Comparison of ENCODE assay signal across 19 cellular contexts in the genomic region with DNA sequence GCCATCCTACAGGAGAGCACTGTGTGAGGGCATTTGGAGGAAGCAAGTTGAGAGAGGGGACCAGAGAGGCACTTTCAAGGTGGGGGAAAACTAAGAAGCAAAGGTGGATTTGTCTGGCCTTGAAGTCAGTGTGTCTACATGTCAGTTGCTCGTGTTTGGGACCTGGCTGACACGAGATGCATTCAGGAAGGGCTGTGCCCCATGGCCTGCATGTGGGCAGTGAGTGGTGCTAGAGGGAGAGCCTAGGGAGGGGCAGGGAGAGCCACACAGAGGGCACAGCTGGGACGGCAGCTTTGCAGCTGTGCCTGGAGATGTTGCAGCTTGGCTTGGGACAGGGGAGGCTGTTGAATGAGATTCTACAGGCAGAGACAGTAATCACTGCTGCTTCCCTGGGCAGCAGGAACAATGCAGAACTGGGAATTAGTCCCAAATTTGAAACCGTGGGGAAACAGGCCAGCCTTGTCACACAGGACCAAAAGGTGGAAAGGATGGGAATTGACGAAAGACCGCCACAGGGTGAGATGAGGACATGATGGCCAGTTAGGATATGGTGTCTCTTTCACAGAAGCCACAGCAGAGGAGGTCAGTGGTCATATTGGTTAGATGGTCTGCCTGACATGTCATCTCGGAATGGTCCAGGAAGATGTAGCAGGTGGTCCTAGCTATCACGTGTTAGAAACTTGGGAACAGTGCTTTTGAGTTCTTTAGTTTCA. TPM values are rescaled to one million over a fixed set of nuclear protein-coding genes. Genes with fewer than 3 reads are reported as not detected.
DNase-seq lines count a peak whose midpoint lies in the region; ATAC-seq and TF ChIP-seq lines count a peak whose summit lies in the region.
"Had no signal": no experiment of that assay in that cellular context is flagged by ENCODE, and none has a peak within 500 bp of the region (broad histone marks: within the 10 kb centered on the region; RNA-seq: fewer than 3 reads in every experiment).

No MANE protein-coding gene starts in this region.

- H4K20me1 ChIP-seq in fibroblast of lung (ENCODE audit: control insufficient read depth, extremely low read depth, insufficient read depth, low read length) = no peaks in the 10 kb centered on the region

- H3K36me3 Mint-ChIP-seq in activated naive CD4-positive, alpha-beta T cell treated with anti-CD3 and anti-CD28 coated beads, Interleukin-2, amount 50 U/mL, for 24 hours = peaks cover 35% of the 10 kb centered on the region
- H3K36me3 Mint-ChIP-seq in activated T-helper 1 cell treated with anti-CD3 and anti-CD28 coated beads, Interleukin-12 subunit alpha, Interleukin-12 subunit beta, Interleukin-2, Interleukin-4 antibody, amounts not matched to agents 30 ng/mL and 10 ng/mL and 1 ng/mL, durations not matched to agents 14 hours and 24 hours and 36 hours (ENCODE audit: low read depth) = peaks cover 60% of the 10 kb centered on the region

- no peaks in the 10 kb centered on the region for H3K27me3 Mint-ChIP-seq in activated naive CD4-positive, alpha-beta T cell treated with anti-CD3 and anti-CD28 coated beads, Interleukin-2, amount 50 U/mL, for 24 hours
- no peaks in the 10 kb centered on the region for H3K27me3 Mint-ChIP-seq in activated T-helper 1 cell treated with anti-CD3 and anti-CD28 coated beads, Interleukin-12 subunit alpha, Interleukin-12 subunit beta, Interleukin-2, Interleukin-4 antibody, amounts not matched to agents 30 ng/mL and 10 ng/mL and 1 ng/mL, durations not matched to agents 14 hours and 24 hours and 36 hours (ENCODE audit: insufficient read depth)
- H3K27me3 Mint-ChIP-seq in stimulated activated naive CD8-positive, alpha-beta T cell treated with anti-CD3 and anti-CD28 coated beads, Interleukin-15, amount 100 ng/mL, for 72 hours = no peaks in the 10 kb centered on the region
- H3K27me3 Mint-ChIP-seq: central memory CD8-positive, alpha-beta T cell; effector memory CD8-positive, alpha-beta T cell had no signal

- H3K27me3 ChIP-seq in fibroblast of lung (ENCODE audit: control insufficient read depth, insufficient read depth, low read length) = no peaks in the 10 kb centered on the region
- H3K27me3 ChIP-seq: adrenal gland had no signal

- ATAC-seq in stimulated activated naive CD8-positive, alpha-beta T cell treated with anti-CD3 and anti-CD28 coated beads, Interleukin-15, amount 100 ng/mL, for 72 hours = peak; percentile 46
- ATAC-seq in esophagus mucosa (no peak), GM19467 (IDR thresholded peaks at IDR 0.05; ENCODE audit: unreplicated experiment) (no peak)
- ATAC-seq: effector memory CD8-positive, alpha-beta T cell; sciatic nerve had no signal

- intact Hi-C loops in activated T-helper 1 cell treated with anti-CD3 and anti-CD28 coated beads, Interleukin-12 subunit alpha, Interleukin-12 subunit beta, Interleukin-2, Interleukin-4 antibody, amounts not matched to agents 30 ng/mL and 10 ng/mL and 1 ng/mL, durations not matched to agents 14 hours and 24 hours and 36 hours (cut with micrococcal nuclease) = loop anchor here (1.0 kb wide), 1 partner anchor 8 kb away; no protein-coding TSS in a partner anchor

- peaks cover 42% of the 10 kb centered on the region for H3K79me2 ChIP-seq in fibroblast of lung (ENCODE audit: control insufficient read depth, insufficient read depth, low read length)

- peaks cover 34% of the 10 kb centered on the region for H3K36me3 ChIP-seq in fibroblast of lung (ENCODE audit: control insufficient read depth, insufficient read depth, low read length)

- H3K27ac ChIP-seq in fibroblast of lung (ENCODE audit: insufficient read depth, low read length) = peak overlapping the region; percentile 88
- H3K27ac ChIP-seq: adrenal gland, HL-60 had no signal

- no peak overlapping the region for H3K4me3 ChIP-seq in fibroblast of lung (replicated peaks in 1 of 4; ENCODE audit: control extremely low read depth in 1 of 4, insufficient read depth in 1 of 4, low read depth in 3 of 4, low read length in 4 of 4)
- H3K4me3 ChIP-seq: adrenal gland had no signal

- no peak for DNase-seq in activated naive CD4-positive, alpha-beta T cell treated with anti-CD3 and anti-CD28 coated beads, Interleukin-2, amount 50 U/mL, for 16 hours
- no peak for DNase-seq in activated T-helper 1 cell treated with anti-CD3 and anti-CD28 coated beads, Interleukin-12 subunit alpha, Interleukin-12 subunit beta, Interleukin-2, Interleukin-4 antibody, amounts not matched to agents 30 ng/mL and 10 ng/mL and 1 ng/mL, durations not matched to agents 14 hours and 24 hours and 36 hours (ENCODE audit: low spot score)
- DNase-seq in fibroblast of lung (ENCODE audit: low read depth in 2 of 2) (no peak), H4 (ENCODE audit: low spot score) (no peak)
- DNase-seq in stimulated activated naive CD8-positive, alpha-beta T cell treated with anti-CD3 and anti-CD28 coated beads, Interleukin-15, amount 100 ng/mL, for 72 hours = no peak
- DNase-seq: activated CD4-positive, CD25-positive, alpha-beta regulatory T cell; adrenal gland; effector memory CD8-positive, alpha-beta T cell; KBM-7; NCI-H1092; NCI-H524; SHP77 treated with DMSO at 0.1 percent for 48 hours; stimulated activated CD4-positive, alpha-beta T cell treated with anti-CD3 and anti-CD28 coated beads, Interleukin-1b, Interleukin-23, amount 100 ng/mL, for 48 hours had no signal

- H3K27ac Mint-ChIP-seq in activated naive CD4-positive, alpha-beta T cell treated with anti-CD3 and anti-CD28 coated beads, Interleukin-2, amount 50 U/mL, for 24 hours = peak overlapping the region; percentile 37
- peak overlapping the region; percentile 1 for H3K27ac Mint-ChIP-seq in activated T-helper 1 cell treated with anti-CD3 and anti-CD28 coated beads, Interleukin-12 subunit alpha, Interleukin-12 subunit beta, Interleukin-2, Interleukin-4 antibody, amounts not matched to agents 30 ng/mL and 10 ng/mL and 1 ng/mL, durations not matched to agents 14 hours and 24 hours and 36 hours
- peak overlapping the region; percentile 20 to 64 for H3K27ac Mint-ChIP-seq in stimulated activated naive CD8-positive, alpha-beta T cell treated with anti-CD3 and anti-CD28 coated beads, Interleukin-15, amount 100 ng/mL, for 72 hours

- H3K4me3 Mint-ChIP-seq in activated naive CD4-positive, alpha-beta T cell treated with anti-CD3 and anti-CD28 coated beads, Interleukin-2, amount 50 U/mL, for 24 hours = no peak overlapping the region
- no peak overlapping the region for H3K4me3 Mint-ChIP-seq in activated T-helper 1 cell treated with anti-CD3 and anti-CD28 coated beads, Interleukin-12 subunit alpha, Interleukin-12 subunit beta, Interleukin-2, Interleukin-4 antibody, amounts not matched to agents 30 ng/mL and 10 ng/mL and 1 ng/mL, durations not matched to agents 14 hours and 24 hours and 36 hours
- no peak overlapping the region for H3K4me3 Mint-ChIP-seq in stimulated activated naive CD8-positive, alpha-beta T cell treated with anti-CD3 and anti-CD28 coated beads, Interleukin-15, amount 100 ng/mL, for 72 hours
- H3K4me3 Mint-ChIP-seq: effector memory CD8-positive, alpha-beta T cell had no signal

- no peaks in the 10 kb centered on the region for H3K9me3 ChIP-seq in fibroblast of lung (ENCODE audit: control insufficient read depth, insufficient read depth, low read depth, low read length)
- H3K9me3 ChIP-seq: adrenal gland had no signal

- no peak for TF ChIP-seq CTCF in fibroblast of lung (conservative IDR thresholded peaks at IDR 0.05 in 1 of 2, IDR thresholded peaks at IDR 0.05 in 1 of 2; ENCODE audit: low read depth in 1 of 2, low read length in 2 of 2)

- peaks cover 23% of the 10 kb centered on the region for H3K4me1 ChIP-seq in fibroblast of lung (ENCODE audit: control insufficient read depth, extremely low read depth, insufficient read depth, low read length)

- H3K9me3 Mint-ChIP-seq in activated naive CD4-positive, alpha-beta T cell treated with anti-CD3 and anti-CD28 coated beads, Interleukin-2, amount 50 U/mL, for 24 hours = no peaks in the 10 kb centered on the region
- no peaks in the 10 kb centered on the region for H3K9me3 Mint-ChIP-seq in activated T-helper 1 cell treated with anti-CD3 and anti-CD28 coated beads, Interleukin-12 subunit alpha, Interleukin-12 subunit beta, Interleukin-2, Interleukin-4 antibody, amounts not matched to agents 30 ng/mL and 10 ng/mL and 1 ng/mL, durations not matched to agents 14 hours and 24 hours and 36 hours
- H3K9me3 Mint-ChIP-seq in stimulated activated naive CD8-positive, alpha-beta T cell treated with anti-CD3 and anti-CD28 coated beads, Interleukin-15, amount 100 ng/mL, for 72 hours = no peaks in the 10 kb centered on the region
- H3K9me3 Mint-ChIP-seq: central memory CD8-positive, alpha-beta T cell; effector memory CD8-positive, alpha-beta T cell had no signal

- no peak overlapping the region for H3K9ac ChIP-seq in fibroblast of lung (ENCODE audit: insufficient read depth, low read length)

- H3K4me2 ChIP-seq in fibroblast of lung (ENCODE audit: extremely low read depth, insufficient read depth, low read length) = peak overlapping the region; percentile 26

- H2AFZ ChIP-seq in fibroblast of lung (ENCODE audit: low read length) = no peak overlapping the region

- peaks cover 11% of the 10 kb centered on the region for H3K4me1 Mint-ChIP-seq in activated naive CD4-positive, alpha-beta T cell treated with anti-CD3 and anti-CD28 coated beads, Interleukin-2, amount 50 U/mL, for 24 hours
- H3K4me1 Mint-ChIP-seq in activated T-helper 1 cell treated with anti-CD3 and anti-CD28 coated beads, Interleukin-12 subunit alpha, Interleukin-12 subunit beta, Interleukin-2, Interleukin-4 antibody, amounts not matched to agents 30 ng/mL and 10 ng/mL and 1 ng/mL, durations not matched to agents 14 hours and 24 hours and 36 hours (ENCODE audit: low read depth) = peaks cover 25% of the 10 kb centered on the region
- H3K4me1 Mint-ChIP-seq in stimulated activated naive CD8-positive, alpha-beta T cell treated with anti-CD3 and anti-CD28 coated beads, Interleukin-15, amount 100 ng/mL, for 72 hours = peaks cover 14% of the 10 kb centered on the region

RNA-seq across cellular contexts. Expression of gene SEC61A1, which starts 10.0 kb away (rescaled TPM):
- 205 and 214 TPM in 2 replicates for total RNA-seq in activated T-helper 1 cell treated with anti-CD3 and anti-CD28 coated beads, Interleukin-12 subunit alpha, Interleukin-12 subunit beta, Interleukin-2, Interleukin-4 antibody, amounts not matched to agents 30 ng/mL and 10 ng/mL and 1 ng/mL, durations not matched to agents 14 hours and 24 hours and 36 hours
- total RNA-seq in fibroblast of lung = 228 and 398 TPM in 2 replicates
- 509 and 525 TPM in 2 replicates for polyA plus RNA-seq in fibroblast of lung
- 366 and 412 TPM in 2 replicates for polyA plus RNA-seq in fibroblast of lung (2012)
- 711 and 936 TPM in 2 replicates for polyA minus RNA-seq in fibroblast of lung (ENCODE audit: low replicate concordance)
- 314 and 320 TPM in 2 replicates for total RNA-seq in H4 (2014; rRNA removed; shearing (Covaris generic))
- 117 TPM for total RNA-seq in esophagus mucosa
